Comparison of ENCODE assay signal across 8 cellular contexts in the genomic region with DNA sequence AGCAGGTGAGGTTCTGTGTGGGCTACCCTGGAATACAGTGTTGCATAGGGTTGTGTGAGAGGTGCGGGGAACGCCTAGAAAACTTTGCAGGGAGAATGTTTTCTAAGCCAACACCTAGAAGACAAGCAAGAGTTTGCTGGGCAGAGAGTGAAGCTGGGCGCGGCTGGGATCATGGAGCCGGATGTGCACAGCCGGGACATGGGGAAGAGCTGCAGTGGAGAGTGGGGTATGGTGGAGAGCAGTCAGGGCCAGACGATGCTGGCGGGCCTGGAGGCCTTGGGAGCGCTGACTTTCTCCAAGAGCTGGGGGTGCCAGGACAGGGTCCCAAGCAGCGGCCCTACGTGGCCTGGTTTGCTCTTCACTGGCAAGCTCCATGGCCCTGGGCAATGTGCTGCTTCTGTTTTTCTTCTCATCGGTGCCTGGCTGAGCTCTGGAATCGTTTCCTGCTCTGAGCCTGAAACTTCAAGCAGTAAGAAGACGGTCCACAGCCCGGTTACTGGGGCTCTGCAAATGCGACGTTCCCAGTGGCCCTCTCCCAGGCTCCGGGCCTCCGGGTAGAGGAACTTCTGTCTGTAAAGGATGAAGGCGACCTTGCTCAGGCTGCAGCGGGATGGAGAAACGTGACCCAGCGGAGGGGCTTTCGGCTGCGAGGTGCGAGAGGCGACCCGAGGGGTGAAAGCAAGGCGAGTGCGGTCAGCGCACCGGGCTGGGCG.
DNase-seq lines count a peak whose midpoint lies in the region; ATAC-seq and TF ChIP-seq lines count a peak whose summit lies in the region.

No MANE protein-coding gene starts in this region.

- TF ChIP-seq CTCF in LNCaP clone FGC (IDR thresholded peaks at IDR 0.05; ENCODE audit: control insufficient read depth, extremely low read depth, insufficient read depth) (no peak), retinal pigment epithelial cell (conservative IDR thresholded peaks at IDR 0.05; ENCODE audit: low read depth, low read length) (no peak)

- H3K4me3 ChIP-seq in LNCaP clone FGC (ENCODE audit: low read depth, low read length) (peak overlapping the region; percentile 49), retinal pigment epithelial cell (ENCODE audit: low read length) (peak overlapping the region; percentile 68)

- H3K27ac ChIP-seq in angular gyrus (ENCODE audit: low read depth, low read length), result peak overlapping the region; percentile 94

- DNase-seq in EH (ENCODE audit: low read depth), result peak; percentile 42
- DNase-seq in LNCaP clone FGC (ENCODE audit: low read depth), result no peak
- DNase-seq in hippocampal formation (lab: John Stamatoyannopoulos, UW), result peak; percentile 49 to 77
- no peak for DNase-seq in retinal pigment epithelial cell (ENCODE audit: low read depth)
- no peak for DNase-seq in retina
- no peak for DNase-seq in KBM-7

- ATAC-seq in GM21515 (IDR thresholded peaks at IDR 0.05; ENCODE audit: unreplicated experiment), result peak; percentile 27

- in situ Hi-C loops in KBM-7 (cut with MboI; ENCODE audit: low pct_unique_long_range_greater_than_20kb, low sequenced_read_pairs), result no loop called here

Comparison
In these comparisons a context has a peak if more than half of its experiments do, and no peak if none do; other contexts are left out.
1. DNase-seq: peak in EH (single experiment) and hippocampal formation (2 of 2); none in LNCaP clone FGC (single experiment), retinal pigment epithelial cell (single experiment), retina (single experiment) and KBM-7 (single experiment).